Comparison of ENCODE assay signal across 1 cellular context in the genomic region with DNA sequence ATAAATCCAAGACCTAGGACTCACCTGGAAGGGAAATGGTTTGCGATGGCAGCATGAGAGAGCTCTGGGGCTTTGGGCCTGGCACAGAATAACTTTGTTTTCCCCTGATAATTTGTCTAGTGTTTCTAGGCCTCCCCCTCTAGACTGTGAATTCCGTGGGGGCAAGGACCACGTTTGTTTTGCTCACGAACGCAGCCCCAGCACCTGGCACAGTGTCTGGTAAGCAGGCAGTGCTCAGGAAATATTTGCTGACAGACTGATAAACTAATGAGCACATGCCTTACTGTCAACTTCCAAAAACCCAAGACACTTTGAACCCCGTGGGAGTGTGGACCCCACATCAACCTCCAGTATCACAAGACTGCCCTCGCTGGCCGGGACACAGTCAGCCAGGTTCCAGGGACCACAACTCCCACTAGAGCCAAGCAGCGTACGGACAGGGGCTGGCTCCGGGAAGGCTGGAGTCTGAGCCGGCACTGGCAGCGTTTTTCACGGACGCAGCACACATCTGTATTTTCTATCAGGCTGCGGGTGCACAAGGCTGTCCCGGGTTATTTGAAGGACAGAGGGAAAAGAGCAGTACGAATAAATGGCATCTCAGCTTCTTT.
TF ChIP-seq lines count a peak whose summit lies in the region.

No MANE protein-coding gene starts in this region.

TF ChIP-seq in IMR-90, 13 proteins besides CTCF, POLR2A, EP300 and RAD21:
- TF ChIP-seq FOS (IDR thresholded peaks at IDR 0.05; ENCODE audit: low read depth, low read length) (no peak), CEBPB (IDR thresholded peaks at IDR 0.05; ENCODE audit: low read depth, low read length) (no peak), SMC3 (IDR thresholded peaks at IDR 0.05; ENCODE audit: low read depth, low read length) (no peak), MXI1 (IDR thresholded peaks at IDR 0.05; ENCODE audit: borderline replicate concordance, low read depth, low read length) (no peak), MAZ (IDR thresholded peaks at IDR 0.05; ENCODE audit: borderline replicate concordance, low read depth, low read length) (no peak), MAFK (IDR thresholded peaks at IDR 0.05; ENCODE audit: low read depth, low read length) (no peak)
- TF ChIP-seq, protein P1, sequence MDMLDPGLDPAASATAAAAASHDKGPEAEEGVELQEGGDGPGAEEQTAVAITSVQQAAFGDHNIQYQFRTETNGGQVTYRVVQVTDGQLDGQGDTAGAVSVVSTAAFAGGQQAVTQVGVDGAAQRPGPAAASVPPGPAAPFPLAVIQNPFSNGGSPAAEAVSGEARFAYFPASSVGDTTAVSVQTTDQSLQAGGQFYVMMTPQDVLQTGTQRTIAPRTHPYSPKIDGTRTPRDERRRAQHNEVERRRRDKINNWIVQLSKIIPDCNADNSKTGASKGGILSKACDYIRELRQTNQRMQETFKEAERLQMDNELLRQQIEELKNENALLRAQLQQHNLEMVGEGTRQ (IDR thresholded peaks at IDR 0.05; ENCODE audit: low read depth, low read length), result no peak
- TF ChIP-seq, protein P2, sequence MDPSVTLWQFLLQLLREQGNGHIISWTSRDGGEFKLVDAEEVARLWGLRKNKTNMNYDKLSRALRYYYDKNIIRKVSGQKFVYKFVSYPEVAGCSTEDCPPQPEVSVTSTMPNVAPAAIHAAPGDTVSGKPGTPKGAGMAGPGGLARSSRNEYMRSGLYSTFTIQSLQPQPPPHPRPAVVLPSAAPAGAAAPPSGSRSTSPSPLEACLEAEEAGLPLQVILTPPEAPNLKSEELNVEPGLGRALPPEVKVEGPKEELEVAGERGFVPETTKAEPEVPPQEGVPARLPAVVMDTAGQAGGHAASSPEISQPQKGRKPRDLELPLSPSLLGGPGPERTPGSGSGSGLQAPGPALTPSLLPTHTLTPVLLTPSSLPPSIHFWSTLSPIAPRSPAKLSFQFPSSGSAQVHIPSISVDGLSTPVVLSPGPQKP (IDR thresholded peaks at IDR 0.05; ENCODE audit: borderline replicate concordance, low read depth, low read length), result no peak
